ENCODE assay signal across 10 cellular contexts in genomic region chr4:186820371-186820990, GRCh38.
DNase-seq lines count a peak whose midpoint lies in the region; ATAC-seq and TF ChIP-seq lines count a peak whose summit lies in the region.
"Had no signal": no experiment of that assay in that cellular context is flagged by ENCODE, and none has a peak within 500 bp of the region (broad histone marks: within the 10 kb centered on the region; RNA-seq: fewer than 3 reads in every experiment).

No MANE protein-coding gene starts in this region.

- no peaks in the 10 kb centered on the region for H3K27me3 Mint-ChIP-seq in Calu3 (ENCODE audit: unreplicated experiment)
- H3K27me3 Mint-ChIP-seq in mesothelial cell of epicardium (ENCODE audit: low read depth), result no peaks in the 10 kb centered on the region

- DNase-seq in Calu3, result peak; percentile 40
- peak; percentile 65 for DNase-seq in M059J (ENCODE audit: low read depth)
- peak in 31 of 61 donors; percentile 1 to 70 (median 13) for DNase-seq in caudate nucleus (lab: John Stamatoyannopoulos, UW)
- peak; percentile 56 to 75 for DNase-seq in mesothelial cell of epicardium (ENCODE audit: low spot score in 2 of 2, unreplicated experiment in 2 of 2)
- no peak for DNase-seq in NCI-H510A (lab: John Stamatoyannopoulos, UW)
- no peak for DNase-seq in activated T-cell treated with anti-CD3 and anti-CD28 coated beads, Interleukin-2, amount 50 U/mL, for 48 hours
- DNase-seq in NCI-H1092 treated with DMSO at 0.1 percent for 48 hours (lab: John Stamatoyannopoulos, UW), result no peak
- DNase-seq: mesendoderm, NCI-H146 had no signal

- no peak for TF ChIP-seq CTCF in Calu3 (IDR thresholded peaks at IDR 0.05; ENCODE audit: unreplicated experiment)
- TF ChIP-seq CTCF in mesothelial cell of epicardium (IDR thresholded peaks at IDR 0.05; ENCODE audit: unreplicated experiment), result no peak

- no TSS peak for BruUV-seq in Calu3 (replicated peaks; lab: Mats Ljungman, UMichigan)

- H3K9me3 Mint-ChIP-seq in Calu3 (ENCODE audit: low read depth, unreplicated experiment), result no peaks in the 10 kb centered on the region
- no peaks in the 10 kb centered on the region for H3K9me3 Mint-ChIP-seq in mesothelial cell of epicardium

- H3K27ac Mint-ChIP-seq in Calu3 (ENCODE audit: unreplicated experiment), result no peak overlapping the region
- peak overlapping the region; percentile 31 for H3K27ac Mint-ChIP-seq in mesothelial cell of epicardium

- intact Hi-C loops in Calu3 (cut with micrococcal nuclease; ENCODE audit: unreplicated experiment), result no loop called here

- no peak overlapping the region for H3K27ac ChIP-seq in caudate nucleus (ENCODE audit: low read depth, low read length)

- ATAC-seq in HG03565 (IDR thresholded peaks at IDR 0.05; ENCODE audit: unreplicated experiment), result no peak

- CTCF ChIA-PET in Calu3 (lab: Charles Lee), result no interaction called here

- H3K36me3 Mint-ChIP-seq in Calu3 (ENCODE audit: insufficient read depth, unreplicated experiment) (no peaks in the 10 kb centered on the region), mesothelial cell of epicardium (no peaks in the 10 kb centered on the region)

- H3K4me1 Mint-ChIP-seq in Calu3 (ENCODE audit: low read depth, unreplicated experiment) (peaks cover 18% of the 10 kb centered on the region), mesothelial cell of epicardium (peaks cover 22% of the 10 kb centered on the region)

- no peak overlapping the region for H3K4me3 Mint-ChIP-seq in Calu3 (ENCODE audit: low read depth, unreplicated experiment)
- H3K4me3 Mint-ChIP-seq in mesothelial cell of epicardium, result no peak overlapping the region

Comparison
In these comparisons a context has a peak if more than half of its experiments do, and no peak if none do; other contexts are left out.
1. DNase-seq: peak in Calu3 (single experiment), M059J (single experiment), caudate nucleus (31 of 61) and mesothelial cell of epicardium (2 of 2); none in NCI-H510A (single experiment), activated T-cell treated with anti-CD3 and anti-CD28 coated beads, Interleukin-2, amount 50 U/mL, for 48 hours (0 of 2) and NCI-H1092 treated with DMSO at 0.1 percent for 48 hours (single experiment).